ENCODE assay signal across 9 cellular contexts in the genomic region with DNA sequence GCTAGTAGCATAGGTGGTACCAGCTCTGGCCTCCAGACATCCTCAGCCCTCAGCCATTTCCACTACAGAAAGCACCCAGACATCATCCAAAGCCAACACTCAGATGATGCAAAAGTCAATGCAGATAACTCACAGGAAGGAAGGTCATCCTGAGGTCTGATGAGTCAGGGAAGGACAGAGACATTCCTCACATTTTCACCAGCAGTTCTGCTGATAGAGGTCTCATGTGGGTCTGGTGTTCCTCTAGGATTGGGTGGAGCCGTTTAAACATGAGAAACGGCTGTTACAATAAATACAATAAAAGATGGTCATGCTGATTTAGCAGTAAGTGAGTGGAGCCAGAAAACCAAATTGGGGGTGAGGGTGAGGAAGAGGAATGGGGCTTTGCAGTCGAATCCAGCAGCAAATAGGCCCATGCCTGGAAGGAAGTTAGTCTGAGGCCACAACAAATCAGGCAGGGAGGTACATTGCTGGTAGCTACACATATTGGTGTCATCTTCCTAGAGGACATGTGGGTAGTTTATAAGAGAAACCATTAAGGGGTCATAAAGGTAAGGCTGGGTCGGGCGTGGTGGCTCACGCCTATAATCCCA. TPM values are rescaled to one million over a fixed set of nuclear protein-coding genes. Genes with fewer than 3 reads are reported as not detected.
DNase-seq lines count a peak whose midpoint lies in the region; ATAC-seq and TF ChIP-seq lines count a peak whose summit lies in the region.
"Had no signal": no experiment of that assay in that cellular context is flagged by ENCODE, and none has a peak within 500 bp of the region (broad histone marks: within the 10 kb centered on the region; RNA-seq: fewer than 3 reads in every experiment).

No MANE protein-coding gene starts in this region.

- no peaks in the 10 kb centered on the region for H3K36me3 ChIP-seq in osteoblast (ENCODE audit: insufficient read depth, low read length)
- H3K36me3 ChIP-seq: lower lobe of right lung had no signal

- in situ Hi-C loops in Caki2 (cut with HindIII; ENCODE audit: low pct_unique_long_range_greater_than_20kb, low sequenced_read_pairs), result no loop called here

- H3K27ac ChIP-seq in osteoblast (ENCODE audit: low read depth, low read length), result peak overlapping the region; percentile 53
- H3K27ac ChIP-seq: lower lobe of right lung had no signal

- H3K9me3 ChIP-seq in osteoblast (ENCODE audit: low read depth, low read length), result no peaks in the 10 kb centered on the region
- H3K9me3 ChIP-seq: lower lobe of right lung had no signal

- no peak overlapping the region for H2AFZ ChIP-seq in osteoblast (ENCODE audit: low read length)

- TF ChIP-seq CTCF in osteoblast (IDR thresholded peaks at IDR 0.05; ENCODE audit: extremely low read depth, low read depth, low read length), result no peak

- H3K79me2 ChIP-seq in osteoblast (ENCODE audit: insufficient read depth, low read length), result no peaks in the 10 kb centered on the region

- no peaks in the 10 kb centered on the region for H4K20me1 ChIP-seq in osteoblast (ENCODE audit: insufficient read depth, low read length)

- peak overlapping the region; percentile 5 for H3K4me2 ChIP-seq in osteoblast (ENCODE audit: insufficient read depth, low read length)

- peaks cover 35% of the 10 kb centered on the region for H3K4me1 ChIP-seq in osteoblast (ENCODE audit: insufficient read depth, low read length)

- peak; percentile 98 for DNase-seq in Caki2 (ENCODE audit: low read depth)
- DNase-seq in RKO (ENCODE audit: low spot score), result peak; percentile 95
- peak; percentile 94 for DNase-seq in fibroblast of peridontal ligament (ENCODE audit: extremely low read depth)
- peak; percentile 94 for DNase-seq in osteoblast (ENCODE audit: insufficient read length, low spot score, missing footprints)
- no peak for DNase-seq in SK-N-DZ (ENCODE audit: low spot score)
- DNase-seq in NCI-H2227 treated with DMSO at 0.1 percent for 48 hours (lab: John Stamatoyannopoulos, UW), result no peak
- DNase-seq: lower lobe of right lung had no signal

- H3K27me3 ChIP-seq in osteoblast (ENCODE audit: insufficient read depth, low read length), result no peaks in the 10 kb centered on the region

- no peak overlapping the region for H3K4me3 ChIP-seq in osteoblast (ENCODE audit: insufficient read depth, low read length)
- H3K4me3 ChIP-seq: lower lobe of right lung had no signal

- ATAC-seq in GM19452 (IDR thresholded peaks at IDR 0.05; ENCODE audit: unreplicated experiment) (no peak), GM21515 (IDR thresholded peaks at IDR 0.05; ENCODE audit: unreplicated experiment) (no peak)

RNA-seq across cellular contexts. Expression of a gene that starts 33.3 kb away (rescaled TPM):
- 173 and 197 TPM in 2 replicates for total RNA-seq in Caki2 (2014; rRNA removed; shearing (Covaris generic); ENCODE audit: low replicate concordance)
- 259 and 274 TPM in 2 replicates for total RNA-seq in osteoblast
- 23.1 and 24.2 TPM in 2 replicates for polyA plus RNA-seq in SK-N-DZ (2014; cell fraction: cytosol; rRNA removed)
- polyA plus RNA-seq in SK-N-DZ (2014; cell fraction: nucleus; rRNA removed), result 22.6 and 25.4 TPM in 2 replicates

Comparison
In these comparisons a context has a peak if more than half of its experiments do, and no peak if none do; other contexts are left out.
1. DNase-seq: peak in Caki2 (single experiment), RKO (single experiment), fibroblast of peridontal ligament (single experiment) and osteoblast (single experiment); none in SK-N-DZ (single experiment) and NCI-H2227 treated with DMSO at 0.1 percent for 48 hours (single experiment).